Comparison of ENCODE assay signal across 12 cellular contexts in genomic region chr2:71455741-71456569, GRCh38. TPM values are rescaled to one million over a fixed set of nuclear protein-coding genes. Genes with fewer than 3 reads are reported as not detected.
DNase-seq lines count a peak whose midpoint lies in the region; ATAC-seq and TF ChIP-seq lines count a peak whose summit lies in the region.
"Had no signal": no experiment of that assay in that cellular context is flagged by ENCODE, and none has a peak within 500 bp of the region (broad histone marks: within the 10 kb centered on the region; RNA-seq: fewer than 3 reads in every experiment).

No MANE protein-coding gene starts in this region.

- H3K9me3 Mint-ChIP-seq in stimulated activated naive B cell treated with anti-CD40 and anti-IgM and Interleukin-4, amounts not matched to agents 10 μg/mL and 1 μg/mL and 100 μg/mL, for 72 hours = no peaks in the 10 kb centered on the region
- no peaks in the 10 kb centered on the region for H3K9me3 Mint-ChIP-seq in activated T-cell treated with anti-CD3 and anti-CD28 coated beads, Interleukin-2, amount 50 U/mL, for 24 hours

- TF ChIP-seq EP300 in esophagus muscularis mucosa (IDR thresholded peaks at IDR 0.05) = no peak

- H3K4me3 ChIP-seq in esophagus muscularis mucosa = peak overlapping the region in 1 of 4 donors; percentile 0
- H3K4me3 ChIP-seq in mononuclear cell (ENCODE audit: low read length) = peak overlapping the region; percentile 47

- H3K4me1 Mint-ChIP-seq in stimulated activated naive B cell treated with anti-CD40 and anti-IgM and Interleukin-4, amounts not matched to agents 10 μg/mL and 1 μg/mL and 100 μg/mL, for 72 hours = peaks cover 11% of the 10 kb centered on the region in 2 donors
- peaks cover 14% of the 10 kb centered on the region for H3K4me1 Mint-ChIP-seq in activated T-cell treated with anti-CD3 and anti-CD28 coated beads, Interleukin-2, amount 50 U/mL, for 24 hours (ENCODE audit: low read depth)

- DNase-seq in AML-193 (lab: John Stamatoyannopoulos, UW) (peak; percentile 64), Kasumi-1 (lab: John Stamatoyannopoulos, UW) (peak; percentile 82 to 84), esophagus muscularis mucosa (ENCODE audit: extremely low spot score) (peak; percentile 89), SHP77 (lab: John Stamatoyannopoulos, UW) (no peak)
- no peak for DNase-seq in stimulated activated naive B cell treated with anti-CD40 and anti-IgM and Interleukin-4, amounts not matched to agents 10 μg/mL and 1 μg/mL and 100 μg/mL, for 72 hours
- DNase-seq in activated T-cell treated with anti-CD3 and anti-CD28 coated beads, Interleukin-2, amount 50 U/mL, for 24 hours = no peak
- DNase-seq: C1 segment of cervical spinal cord, cortex of kidney had no signal

- TF ChIP-seq POLR2A in esophagus muscularis mucosa (IDR thresholded peaks at IDR 0.05; ENCODE audit: low read depth) = no peak

- H3K27me3 Mint-ChIP-seq in stimulated activated naive B cell treated with anti-CD40 and anti-IgM and Interleukin-4, amounts not matched to agents 10 μg/mL and 1 μg/mL and 100 μg/mL, for 72 hours = peaks cover 42 to 52% of the 10 kb centered on the region in 2 donors
- peaks cover 52% of the 10 kb centered on the region for H3K27me3 Mint-ChIP-seq in activated T-cell treated with anti-CD3 and anti-CD28 coated beads, Interleukin-2, amount 50 U/mL, for 24 hours

- H3K27me3 ChIP-seq in esophagus muscularis mucosa (no peaks in the 10 kb centered on the region), mononuclear cell (ENCODE audit: insufficient read depth, low read length) (no peaks in the 10 kb centered on the region)

- no peak overlapping the region for H3K27ac Mint-ChIP-seq in stimulated activated naive B cell treated with anti-CD40 and anti-IgM and Interleukin-4, amounts not matched to agents 10 μg/mL and 1 μg/mL and 100 μg/mL, for 72 hours
- no peak overlapping the region for H3K27ac Mint-ChIP-seq in activated T-cell treated with anti-CD3 and anti-CD28 coated beads, Interleukin-2, amount 50 U/mL, for 24 hours

- H3K36me3 Mint-ChIP-seq in stimulated activated naive B cell treated with anti-CD40 and anti-IgM and Interleukin-4, amounts not matched to agents 10 μg/mL and 1 μg/mL and 100 μg/mL, for 72 hours = peaks cover 0 to 1% of the 10 kb centered on the region in 2 donors
- no peaks in the 10 kb centered on the region for H3K36me3 Mint-ChIP-seq in activated T-cell treated with anti-CD3 and anti-CD28 coated beads, Interleukin-2, amount 50 U/mL, for 24 hours (ENCODE audit: low read depth)

- H3K36me3 ChIP-seq in esophagus muscularis mucosa = no peaks in the 10 kb centered on the region

- ATAC-seq in stimulated activated naive B cell treated with anti-CD40 and anti-IgM and Interleukin-4, amounts not matched to agents 10 μg/mL and 1 μg/mL and 100 μg/mL, for 72 hours (replicated peaks) = no peak
- ATAC-seq in HG03280 (IDR thresholded peaks at IDR 0.05; ENCODE audit: unreplicated experiment) = no peak
- ATAC-seq: Panc1 had no signal

- whole genome bisulfite sequencing in esophagus muscularis mucosa = 34% methylated on average over 6 of the region's 6 CpGs

- no peak for TF ChIP-seq CTCF in esophagus muscularis mucosa (IDR thresholded peaks at IDR 0.05)

- intact Hi-C loops in esophagus muscularis mucosa (cut with DNase I) = no loop called here

- H3K9me3 ChIP-seq in esophagus muscularis mucosa (no peaks in the 10 kb centered on the region), mononuclear cell (ENCODE audit: low read depth, low read length) (no peaks in the 10 kb centered on the region)

- peaks cover 91 to 98% (median 97%) of the 10 kb centered on the region in 4 donors for H3K4me1 ChIP-seq in esophagus muscularis mucosa
- peaks cover 68% of the 10 kb centered on the region for H3K4me1 ChIP-seq in mononuclear cell (ENCODE audit: insufficient read depth, low read length)

- peak overlapping the region; percentile 82 to 89 (median 85) for H3K27ac ChIP-seq in esophagus muscularis mucosa (replicated peaks in 1 of 4)
- H3K27ac ChIP-seq: KMS-11 had no signal

- no peak overlapping the region for H3K4me3 Mint-ChIP-seq in stimulated activated naive B cell treated with anti-CD40 and anti-IgM and Interleukin-4, amounts not matched to agents 10 μg/mL and 1 μg/mL and 100 μg/mL, for 72 hours
- no peak overlapping the region for H3K4me3 Mint-ChIP-seq in activated T-cell treated with anti-CD3 and anti-CD28 coated beads, Interleukin-2, amount 50 U/mL, for 24 hours

RNA-seq across cellular contexts. Expression of gene DYSF, which starts 2.6 kb away (rescaled TPM):
- total RNA-seq in esophagus muscularis mucosa = 10 to 100 TPM; 17.4 to 40.7 (median 18.5) TPM
- 13.3 TPM for total RNA-seq in mononuclear cell

Comparison
In these comparisons a context has a peak if more than half of its experiments do, and no peak if none do; other contexts are left out.
1. DNase-seq: peak in AML-193 (2 of 2), Kasumi-1 (2 of 2) and esophagus muscularis mucosa (single experiment); none in SHP77 (0 of 2), stimulated activated naive B cell treated with anti-CD40 and anti-IgM and Interleukin-4, amounts not matched to agents 10 μg/mL and 1 μg/mL and 100 μg/mL, for 72 hours (single experiment) and activated T-cell treated with anti-CD3 and anti-CD28 coated beads, Interleukin-2, amount 50 U/mL, for 24 hours (single experiment).